ENCODE assay signal across 19 cellular contexts in the genomic region with DNA sequence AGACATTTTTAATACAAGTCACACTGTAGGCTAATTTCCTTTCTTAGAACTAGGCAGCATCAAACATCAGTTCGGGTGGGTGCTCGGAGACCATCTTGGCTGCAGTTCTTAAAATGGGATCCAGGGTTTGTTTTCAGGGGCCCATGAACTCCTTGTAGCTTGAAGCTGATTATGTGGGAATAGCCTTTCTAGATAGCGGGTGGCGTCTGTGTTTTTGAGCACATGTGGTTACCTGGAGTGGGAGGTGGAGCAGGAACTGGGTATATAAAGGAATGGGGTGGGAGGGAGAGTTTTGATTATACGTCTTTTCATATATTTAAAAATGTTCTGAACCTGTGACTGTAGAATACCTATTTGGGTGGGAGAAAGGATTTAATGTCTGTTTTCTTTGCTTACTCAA. TPM values are rescaled to one million over a fixed set of nuclear protein-coding genes. Genes with fewer than 3 reads are reported as not detected.
A peak's percentile ranks its signal among the peaks of the same experiment; 100 is the strongest.
DNase-seq lines count a peak whose midpoint lies in the region; ATAC-seq and TF ChIP-seq lines count a peak whose summit lies in the region.
"Had no signal": no experiment of that assay in that cellular context is flagged by ENCODE, and none has a peak within 500 bp of the region (broad histone marks: within the 10 kb centered on the region; RNA-seq: fewer than 3 reads in every experiment).

No MANE protein-coding gene starts in this region.

- no peaks in the 10 kb centered on the region for H3K9me2 ChIP-seq in SK-N-SH

- H3K4me1 ChIP-seq in SK-N-SH (ENCODE audit: control insufficient read depth in 1 of 2, insufficient read depth in 2 of 2, low read depth in 1 of 2, low read length in 1 of 2): no peaks in the 10 kb centered on the region
- H3K4me1 ChIP-seq: A549, HAP-1 had no signal

- H3K27ac Mint-ChIP-seq in T-helper 17 cell: peak overlapping the region; percentile 21
- H3K27ac Mint-ChIP-seq in endothelial cell (ENCODE audit: unreplicated experiment): no peak overlapping the region
- H3K27ac Mint-ChIP-seq: CD14-positive monocyte had no signal

- H3F3A ChIP-seq in SK-N-SH (replicated peaks; ENCODE audit: insufficient read depth): peaks cover 2% of the 10 kb centered on the region

- no peak overlapping the region for H3K4me2 ChIP-seq in SK-N-SH
- H3K4me2 ChIP-seq: A549 had no signal

- H3K36me3 ChIP-seq in SK-N-MC (ENCODE audit: insufficient read depth, low read length): peaks cover 19% of the 10 kb centered on the region
- peaks cover 13 to 29% of the 10 kb centered on the region in 2 experiments for H3K36me3 ChIP-seq in SK-N-SH (replicated peaks in 1 of 2; ENCODE audit: control insufficient read depth in 1 of 2, insufficient read depth in 2 of 2, low read length in 1 of 2)

- peaks cover 12% of the 10 kb centered on the region; the same call in 1 of the 2 replicates for H3K79me2 ChIP-seq in SK-N-SH (ENCODE audit: insufficient read depth)

- H3K27ac ChIP-seq in SK-N-MC: 0 out of 2 replicates have a peak overlapping the region, but pooled peaks have one; percentile 31
- H3K27ac ChIP-seq in SK-N-SH (ENCODE audit: low read depth in 2 of 2, low read length in 1 of 2): no peak overlapping the region
- H3K27ac ChIP-seq: A549 had no signal

- no peak overlapping the region for H3K4me3 ChIP-seq in SK-N-MC
- no peak overlapping the region for H3K4me3 ChIP-seq in SK-N-SH (ENCODE audit: low read depth in 2 of 2, low read length in 1 of 2)
- H3K4me3 ChIP-seq: A549, HAP-1 had no signal

- no peaks in the 10 kb centered on the region for H3K27me3 ChIP-seq in SK-N-SH (ENCODE audit: insufficient read depth)

- no peak overlapping the region for H3K4me3 Mint-ChIP-seq in T-helper 17 cell
- H3K4me3 Mint-ChIP-seq in endothelial cell (ENCODE audit: unreplicated experiment): peak overlapping the region; percentile 10
- H3K4me3 Mint-ChIP-seq: CD14-positive monocyte; CD8-positive, alpha-beta T cell had no signal

- TF ChIP-seq EP300 in SK-N-SH (IDR thresholded peaks at IDR 0.05; ENCODE audit: borderline replicate concordance in 1 of 2, low read depth in 1 of 2, low read length in 1 of 2): no peak

- H3K9ac ChIP-seq in SK-N-MC (ENCODE audit: insufficient read length) (no peak overlapping the region), SK-N-SH (no peak overlapping the region)

- ATAC-seq in T-helper 17 cell (no peak), GM21619 (IDR thresholded peaks at IDR 0.05; ENCODE audit: unreplicated experiment) (no peak)
- ATAC-seq: A549; CD8-positive, alpha-beta T cell had no signal

- H3K9me3 Mint-ChIP-seq in endothelial cell (ENCODE audit: unreplicated experiment): no peaks in the 10 kb centered on the region
- H3K9me3 Mint-ChIP-seq: CD14-positive monocyte; CD8-positive, alpha-beta T cell had no signal

- H3K9me3 ChIP-seq in SK-N-MC (ENCODE audit: low read depth, low read length): no peaks in the 10 kb centered on the region
- H3K9me3 ChIP-seq in T-helper 17 cell (ENCODE audit: control insufficient read depth, low read length, poor library complexity, severe bottlenecking): no peaks in the 10 kb centered on the region
- no peaks in the 10 kb centered on the region for H3K9me3 ChIP-seq in SK-N-SH
- H3K9me3 ChIP-seq: A549, HAP-1 had no signal

- H3K4me1 Mint-ChIP-seq in T-helper 17 cell (peaks cover 12% of the 10 kb centered on the region), endothelial cell (ENCODE audit: unreplicated experiment) (no peaks in the 10 kb centered on the region)
- H3K4me1 Mint-ChIP-seq: CD14-positive monocyte had no signal

- H3K27me3 Mint-ChIP-seq in T-helper 17 cell: no peaks in the 10 kb centered on the region
- H3K27me3 Mint-ChIP-seq in endothelial cell (ENCODE audit: unreplicated experiment): no peaks in the 10 kb centered on the region

- H3K36me3 Mint-ChIP-seq in T-helper 17 cell (ENCODE audit: low read depth) (peaks cover 6% of the 10 kb centered on the region), endothelial cell (ENCODE audit: low read depth, unreplicated experiment) (peaks cover 21% of the 10 kb centered on the region)

- no peak overlapping the region for H2AFZ ChIP-seq in SK-N-SH (ENCODE audit: low read depth)

- H4K20me1 ChIP-seq in SK-N-SH (ENCODE audit: insufficient read depth): no peaks in the 10 kb centered on the region

- no peak for TF ChIP-seq RAD21 in SK-N-SH (IDR thresholded peaks at IDR 0.05; ENCODE audit: low read length)

- POLR2A ChIA-PET in SK-N-SH (lab: Yijun Ruan, JAX): no interaction called here

- TF ChIP-seq CTCF in endothelial cell (IDR thresholded peaks at IDR 0.05; ENCODE audit: unreplicated experiment) (no peak), SK-N-SH (IDR thresholded peaks at IDR 0.05) (no peak)

- 98% methylated on average over 5 of the region's 5 CpGs for WGBS in SK-N-SH (ENCODE audit: low lambda C conversion rate)

- CTCF ChIA-PET in SK-N-SH (lab: Yijun Ruan, JAX): interaction anchor here (1.0 to 1.3 kb wide), 2 partner anchors 8 to 9 kb away, joined by 3 to 5 read pairs; no protein-coding TSS in a partner anchor

- DNase-seq in SK-N-MC (ENCODE audit: low read depth, low spot score): no peak
- no peak for DNase-seq in T-helper 17 cell
- no peak for DNase-seq in endothelial cell (ENCODE audit: low spot score)
- DNase-seq in putamen (ENCODE audit: low spot score): peak; percentile 63
- DNase-seq in SK-N-SH: no peak
- DNase-seq in pons (ENCODE audit: low spot score): no peak
- DNase-seq: CD8-positive, alpha-beta T cell; COR-L47; DMS153; DMS79 treated with DMSO at 0.1 percent for 48 hours; EL had no signal

TF ChIP-seq in SK-N-SH, 30 proteins besides CTCF, POLR2A, EP300 and RAD21:
- no peak for TF ChIP-seq TAF1 (IDR thresholded peaks at IDR 0.05; ENCODE audit: borderline replicate concordance, low read depth, low read length)

RNA-seq across cellular contexts. Expression of a gene that starts 12.9 kb away (rescaled TPM):
- 10 to 100 TPM; 76.7 to 78.4 TPM for total RNA-seq in T-helper 17 cell
- 144 TPM for total RNA-seq in endothelial cell (ENCODE audit: unreplicated experiment)
- 58.4 and 86.5 TPM in 2 replicates for polyA plus RNA-seq in SK-N-SH (2012; rRNA removed)
- 34.4 and 50.3 TPM in 2 replicates for polyA plus RNA-seq in SK-N-SH (2012; cell fraction: cytosol; rRNA removed)
- polyA plus RNA-seq in SK-N-SH (2012; cell fraction: nucleus; rRNA removed): 123 and 136 TPM in 2 replicates

RNA-seq across cellular contexts. Expression of a gene that starts 22.3 kb away (rescaled TPM):
- total RNA-seq in T-helper 17 cell (not detected), endothelial cell (ENCODE audit: unreplicated experiment) (not detected)
- polyA plus RNA-seq in SK-N-SH (2012; rRNA removed): not detected in 2 replicates
- not detected in 2 replicates for polyA plus RNA-seq in SK-N-SH (2012; cell fraction: cytosol; rRNA removed)
- not detected in 2 replicates for polyA plus RNA-seq in SK-N-SH (2012; cell fraction: nucleus; rRNA removed)
- total RNA-seq: CD8-positive, alpha-beta T cell; H1; HT-29 had no signal
- polyA plus RNA-seq: AG04450, BJ, CD14-positive monocyte, H1 had no signal

RNA-seq across cellular contexts. Expression of a gene that starts 26.1 kb away (rescaled TPM):
- total RNA-seq in T-helper 17 cell: not detected
- not detected for total RNA-seq in endothelial cell (ENCODE audit: unreplicated experiment)
- not detected in 2 replicates for polyA plus RNA-seq in SK-N-SH (2012; rRNA removed)
- polyA plus RNA-seq in SK-N-SH (2012; cell fraction: cytosol; rRNA removed): not detected in 2 replicates
- polyA plus RNA-seq in SK-N-SH (2012; cell fraction: nucleus; rRNA removed): not detected in 2 replicates
- total RNA-seq: CD8-positive, alpha-beta T cell; H1; HT-29 had no signal
- polyA plus RNA-seq: A549, AG04450, BJ, CD14-positive monocyte, H1 had no signal

RNA-seq across cellular contexts. Expression of a gene that starts 33.1 kb away (rescaled TPM):
- total RNA-seq in T-helper 17 cell (100 to 1,000 TPM; 128 to 136 TPM), endothelial cell (ENCODE audit: unreplicated experiment) (8.2 TPM)
- 9.5 and 12.6 TPM in 2 replicates for polyA plus RNA-seq in SK-N-SH (2012; rRNA removed)
- 5.8 and 9.7 TPM in 2 replicates for polyA plus RNA-seq in SK-N-SH (2012; cell fraction: cytosol; rRNA removed)
- polyA plus RNA-seq in SK-N-SH (2012; cell fraction: nucleus; rRNA removed): 14.8 and 15.1 TPM in 2 replicates

RNA-seq across cellular contexts. Expression of a gene that starts 53.7 kb away (rescaled TPM):
- total RNA-seq in T-helper 17 cell (not detected), endothelial cell (ENCODE audit: unreplicated experiment) (44.8 TPM)
- 0.73 and 2.7 TPM in 2 replicates for polyA plus RNA-seq in SK-N-SH (2012; rRNA removed)
- 0.98 and 1.0 TPM in 2 replicates for polyA plus RNA-seq in SK-N-SH (2012; cell fraction: cytosol; rRNA removed)
- 0.21 and 2.9 TPM in 2 replicates for polyA plus RNA-seq in SK-N-SH (2012; cell fraction: nucleus; rRNA removed)
- total RNA-seq: CD8-positive, alpha-beta T cell had no signal
- polyA plus RNA-seq: CD14-positive monocyte had no signal
